In the genomic region with DNA sequence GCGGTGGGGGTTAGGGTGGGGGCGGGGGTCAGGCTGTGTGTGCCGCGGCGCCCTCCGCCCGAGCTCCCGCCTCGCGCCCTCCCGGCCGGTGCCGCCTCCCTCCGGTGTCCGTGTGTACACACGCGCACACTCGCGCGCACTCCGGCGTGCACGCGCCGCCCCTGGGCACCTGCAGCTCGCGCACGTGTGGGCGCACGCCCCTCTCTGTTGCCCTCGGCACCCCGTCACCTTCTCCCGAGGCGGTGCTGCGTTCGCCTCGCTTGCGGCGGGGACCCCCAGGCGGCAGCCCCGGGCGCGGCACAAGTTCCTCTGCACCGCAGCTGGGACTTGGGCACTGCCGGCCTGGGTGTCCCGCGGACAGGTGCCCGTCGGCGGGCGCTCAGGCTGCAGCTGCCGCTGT, we compare ENCODE assay signal across 8 cellular contexts. TPM values are rescaled to one million over a fixed set of nuclear protein-coding genes. Genes with fewer than 3 reads are reported as not detected.
A peak's percentile ranks its signal among the peaks of the same experiment; 100 is the strongest.
DNase-seq lines count a peak whose midpoint lies in the region; ATAC-seq and TF ChIP-seq lines count a peak whose summit lies in the region.

No MANE protein-coding gene starts in this region.

- TF ChIP-seq CTCF in foreskin fibroblast (IDR thresholded peaks at IDR 0.05; ENCODE audit: low read depth, low read length) = no peak
- TF ChIP-seq CTCF in neural crest cell (conservative IDR thresholded peaks at IDR 0.05) = peak; percentile 35

- H3K9me3 Mint-ChIP-seq in stimulated activated naive CD8-positive, alpha-beta T cell treated with anti-CD3 and anti-CD28 coated beads, Interleukin-15, Interleukin-2, amounts not matched to agents 100 ng/mL and 50 ng/mL, for 24 hours = peaks cover 12% of the 10 kb centered on the region
- peaks cover 10% of the 10 kb centered on the region for H3K9me3 Mint-ChIP-seq in neural crest cell

- DNase-seq in stimulated activated naive CD8-positive, alpha-beta T cell treated with anti-CD3 and anti-CD28 coated beads, Interleukin-15, Interleukin-2, amounts not matched to agents 100 U/mL and 50 U/mL, for 24 hours = no peak
- DNase-seq in SK-N-DZ (ENCODE audit: low spot score) = peak; percentile 49
- peak in 1 of 2 donors; percentile 43 for DNase-seq in foreskin fibroblast
- DNase-seq in neural crest cell (ENCODE audit: low read depth, low spot score) = peak; percentile 26
- no peak for DNase-seq in NK-92 treated with Interleukin-12 subunit alpha and Interleukin-12 subunit beta, amount 100 ng/mL, for 24 hours (lab: John Stamatoyannopoulos, UW)
- no peak for DNase-seq in SJCRH30

- ATAC-seq in stimulated activated naive CD8-positive, alpha-beta T cell treated with anti-CD3 and anti-CD28 coated beads, Interleukin-15, Interleukin-2, amounts not matched to agents 100 U/mL and 50 U/mL, for 24 hours = no peak
- no peak for ATAC-seq in GM21723 (IDR thresholded peaks at IDR 0.05; ENCODE audit: unreplicated experiment)

- H3K27ac ChIP-seq in SJCRH30 = no peak overlapping the region

- no peak overlapping the region for H3K27ac Mint-ChIP-seq in stimulated activated naive CD8-positive, alpha-beta T cell treated with anti-CD3 and anti-CD28 coated beads, Interleukin-15, Interleukin-2, amounts not matched to agents 100 ng/mL and 50 ng/mL, for 24 hours
- H3K27ac Mint-ChIP-seq in neural crest cell (ENCODE audit: unreplicated experiment) = no peak overlapping the region

- no peaks in the 10 kb centered on the region for H3K36me3 Mint-ChIP-seq in stimulated activated naive CD8-positive, alpha-beta T cell treated with anti-CD3 and anti-CD28 coated beads, Interleukin-15, Interleukin-2, amounts not matched to agents 100 ng/mL and 50 ng/mL, for 24 hours (ENCODE audit: low read depth)
- peaks cover 9% of the 10 kb centered on the region for H3K36me3 Mint-ChIP-seq in neural crest cell (ENCODE audit: low read depth)

- H3K4me3 ChIP-seq in foreskin fibroblast (ENCODE audit: low read depth in 1 of 2, low read length in 2 of 2) (peak overlapping the region; percentile 69 to 74), SJCRH30 (no peak overlapping the region)

- H3K4me3 Mint-ChIP-seq in stimulated activated naive CD8-positive, alpha-beta T cell treated with anti-CD3 and anti-CD28 coated beads, Interleukin-15, Interleukin-2, amounts not matched to agents 100 ng/mL and 50 ng/mL, for 24 hours = peak overlapping the region; percentile 57
- H3K4me3 Mint-ChIP-seq in neural crest cell = peak overlapping the region; percentile 95

- H3K27me3 Mint-ChIP-seq in stimulated activated naive CD8-positive, alpha-beta T cell treated with anti-CD3 and anti-CD28 coated beads, Interleukin-15, Interleukin-2, amounts not matched to agents 100 ng/mL and 50 ng/mL, for 24 hours = peaks cover 29% of the 10 kb centered on the region
- H3K27me3 Mint-ChIP-seq in neural crest cell (ENCODE audit: low read depth) = peaks cover 17% of the 10 kb centered on the region

- peaks cover 6% of the 10 kb centered on the region for H3K4me1 Mint-ChIP-seq in stimulated activated naive CD8-positive, alpha-beta T cell treated with anti-CD3 and anti-CD28 coated beads, Interleukin-15, Interleukin-2, amounts not matched to agents 100 ng/mL and 50 ng/mL, for 24 hours (ENCODE audit: low read depth)
- H3K4me1 Mint-ChIP-seq in neural crest cell = peaks cover 12% of the 10 kb centered on the region

- no peaks in the 10 kb centered on the region for H3K4me1 ChIP-seq in SJCRH30

- no peaks in the 10 kb centered on the region for H3K36me3 ChIP-seq in SJCRH30

- H3K9me3 ChIP-seq in SJCRH30 (replicated peaks) = no peaks in the 10 kb centered on the region

- H3K27me3 ChIP-seq in SJCRH30 = no peaks in the 10 kb centered on the region

RNA-seq across cellular contexts. Expression of a gene that starts 0.5 kb away (rescaled TPM):
- polyA plus RNA-seq in SK-N-DZ (2014; cell fraction: cytosol; rRNA removed) = 4.0 and 4.2 TPM in 2 replicates
- polyA plus RNA-seq in SK-N-DZ (2014; cell fraction: nucleus; rRNA removed) = 3.4 and 6.2 TPM in 2 replicates
- total RNA-seq in neural crest cell = 4.0 and 6.4 TPM in 2 replicates
- 0.08 and 0.12 TPM in 2 replicates for total RNA-seq in SJCRH30 (2014; rRNA removed; shearing (Covaris generic))

RNA-seq across cellular contexts. Expression of a gene that starts 5.4 kb away (rescaled TPM):
- polyA plus RNA-seq in SK-N-DZ (2014; cell fraction: cytosol; rRNA removed) = not detected in 2 replicates
- polyA plus RNA-seq in SK-N-DZ (2014; cell fraction: nucleus; rRNA removed) = not detected in 2 replicates
- not detected in 2 replicates for total RNA-seq in neural crest cell
- total RNA-seq in SJCRH30 (2014; rRNA removed; shearing (Covaris generic)) = not detected in 2 replicates

Comparison
In these comparisons a context has a peak if more than half of its experiments do, and no peak if none do; other contexts are left out.
1. DNase-seq: peak in SK-N-DZ (single experiment) and neural crest cell (single experiment); none in stimulated activated naive CD8-positive, alpha-beta T cell treated with anti-CD3 and anti-CD28 coated beads, Interleukin-15, Interleukin-2, amounts not matched to agents 100 U/mL and 50 U/mL, for 24 hours (single experiment), NK-92 treated with Interleukin-12 subunit alpha and Interleukin-12 subunit beta, amount 100 ng/mL, for 24 hours (single experiment) and SJCRH30 (0 of 2).